21 cellular contexts compared by ENCODE assay signal in the genomic region with DNA sequence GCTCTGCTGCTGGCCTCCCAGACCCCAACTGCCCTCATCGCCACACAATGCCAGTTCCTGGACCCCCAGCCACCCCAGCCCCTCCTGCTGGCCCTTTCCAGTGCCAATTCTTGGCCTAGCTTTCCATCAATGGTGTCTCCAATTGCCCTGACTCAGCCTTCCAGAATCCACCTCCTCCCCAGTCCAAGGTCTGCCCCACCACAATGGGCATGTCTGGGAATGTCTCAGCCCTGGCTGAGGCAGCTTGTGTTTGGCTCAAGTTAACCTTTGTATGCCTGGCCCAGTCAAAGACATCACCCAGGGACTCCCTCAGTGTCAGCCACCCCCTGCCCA. TPM values are rescaled to one million over a fixed set of nuclear protein-coding genes. Genes with fewer than 3 reads are reported as not detected.
DNase-seq lines count a peak whose midpoint lies in the region; ATAC-seq, FAIRE-seq and TF ChIP-seq lines count a peak whose summit lies in the region.
"Had no signal": no experiment of that assay in that cellular context is flagged by ENCODE, and none has a peak within 500 bp of the region (broad histone marks: within the 10 kb centered on the region; RNA-seq: fewer than 3 reads in every experiment).

No MANE protein-coding gene starts in this region.

- no peak overlapping the region for H3K4me3 Mint-ChIP-seq in MCF 10A (ENCODE audit: unreplicated experiment)
- H3K4me3 Mint-ChIP-seq in naive thymus-derived CD4-positive, alpha-beta T cell = no peak overlapping the region
- H3K4me3 Mint-ChIP-seq: activated naive CD4-positive, alpha-beta T cell treated with anti-CD3 and anti-CD28 coated beads for 36 hours; CD4-positive, CD25-positive, alpha-beta regulatory T cell had no signal

- WGBS in small intestine, 3 donors = 77 to 96% (median 80%) methylated on average over 1 of the region's 1 CpG

- TF ChIP-seq CTCF in MCF 10A (IDR thresholded peaks at IDR 0.05; ENCODE audit: unreplicated experiment) (no peak), breast epithelium (IDR thresholded peaks at IDR 0.05) (no peak)

- POLR2A ChIA-PET in MCF 10A (lab: Yijun Ruan, JAX) = interaction anchor here (2.5 kb wide), 1 partner anchor 16 kb away, joined by 17 read pairs; the partner anchor contains the start of gene ALDH4A1
- POLR2A ChIA-PET in naive thymus-derived CD4-positive, alpha-beta T cell (lab: Charles Lee) = no interaction called here

- peaks cover 6% of the 10 kb centered on the region for H3K36me3 Mint-ChIP-seq in MCF 10A (ENCODE audit: insufficient read depth, unreplicated experiment)
- no peaks in the 10 kb centered on the region for H3K36me3 Mint-ChIP-seq in naive thymus-derived CD4-positive, alpha-beta T cell

- peaks cover 5% of the 10 kb centered on the region for H3K4me1 Mint-ChIP-seq in MCF 10A (ENCODE audit: insufficient read depth, unreplicated experiment)
- no peaks in the 10 kb centered on the region for H3K4me1 Mint-ChIP-seq in naive thymus-derived CD4-positive, alpha-beta T cell

- no peak for ATAC-seq in GM21529 (IDR thresholded peaks at IDR 0.05; ENCODE audit: unreplicated experiment)
- ATAC-seq in naive thymus-derived CD4-positive, alpha-beta T cell = no peak
- ATAC-seq: activated CD4-positive, CD25-positive, alpha-beta regulatory T cell treated with anti-CD3 and anti-CD28 coated beads, Interleukin-2, amount 50 U/mL, for 24 hours; left lobe of liver had no signal

- no peaks in the 10 kb centered on the region for H3K4me1 ChIP-seq in breast epithelium
- H3K4me1 ChIP-seq in small intestine (ENCODE audit: control insufficient read depth in 2 of 2, insufficient read depth in 1 of 2, low read depth in 1 of 2, low read length in 1 of 2) = no peaks in the 10 kb centered on the region
- no peaks in the 10 kb centered on the region for H3K4me1 ChIP-seq in naive thymus-derived CD4-positive, alpha-beta T cell (ENCODE audit: control insufficient read depth in 2 of 2, insufficient read depth in 2 of 2, low read length in 2 of 2)

- H3K9me3 ChIP-seq in breast epithelium (no peaks in the 10 kb centered on the region), small intestine (ENCODE audit: control insufficient read depth, low read depth) (no peaks in the 10 kb centered on the region)
- H3K9me3 ChIP-seq in naive thymus-derived CD4-positive, alpha-beta T cell (ENCODE audit: control insufficient read depth in 2 of 3, low read length in 3 of 3) = no peaks in the 10 kb centered on the region

- H3K27ac ChIP-seq in breast epithelium (no peak overlapping the region), small intestine (ENCODE audit: low read depth in 1 of 2, low read length in 1 of 2) (no peak overlapping the region)
- no peak overlapping the region for H3K27ac ChIP-seq in naive thymus-derived CD4-positive, alpha-beta T cell (ENCODE audit: low read depth, low read length)
- H3K27ac ChIP-seq: 22Rv1, PC-9 had no signal

- BruUV-seq in MCF 10A (replicated peaks; lab: Mats Ljungman, UMichigan) = no TSS peak

- no peaks in the 10 kb centered on the region for H3K27me3 ChIP-seq in breast epithelium
- H3K27me3 ChIP-seq in small intestine (ENCODE audit: control insufficient read depth in 2 of 2, insufficient read depth in 2 of 2, low read length in 2 of 2) = no peaks in the 10 kb centered on the region
- H3K27me3 ChIP-seq in naive thymus-derived CD4-positive, alpha-beta T cell (ENCODE audit: control insufficient read depth in 2 of 2, insufficient read depth in 2 of 2, low read length in 2 of 2) = no peaks in the 10 kb centered on the region

- H3K9me3 Mint-ChIP-seq in MCF 10A (ENCODE audit: unreplicated experiment) = no peaks in the 10 kb centered on the region
- H3K9me3 Mint-ChIP-seq in naive thymus-derived CD4-positive, alpha-beta T cell = no peaks in the 10 kb centered on the region
- H3K9me3 Mint-ChIP-seq: activated naive CD4-positive, alpha-beta T cell treated with anti-CD3 and anti-CD28 coated beads for 36 hours; CD4-positive, CD25-positive, alpha-beta regulatory T cell had no signal

- CTCF ChIA-PET in MCF 10A (lab: Yijun Ruan, JAX) = interaction anchor here (0.7 to 5.7 kb wide), 6 partner anchors 12 to 210 kb away, joined by 3 to 34 read pairs (median 7); no protein-coding TSS in a partner anchor
- CTCF ChIA-PET in naive thymus-derived CD4-positive, alpha-beta T cell (lab: Charles Lee) = no interaction called here

- H3K4me3 ChIP-seq in breast epithelium = no peak overlapping the region
- H3K4me3 ChIP-seq in small intestine (ENCODE audit: low read depth in 1 of 2, low read length in 2 of 2) = no peak overlapping the region
- no peak overlapping the region for H3K4me3 ChIP-seq in naive thymus-derived CD4-positive, alpha-beta T cell (ENCODE audit: low read length)
- H3K4me3 ChIP-seq: PC-9 had no signal

- H3K36me3 ChIP-seq in breast epithelium (no peaks in the 10 kb centered on the region), small intestine (ENCODE audit: control insufficient read depth in 2 of 2, insufficient read depth in 2 of 2, low read length in 2 of 2) (no peaks in the 10 kb centered on the region)
- H3K36me3 ChIP-seq in naive thymus-derived CD4-positive, alpha-beta T cell (ENCODE audit: control insufficient read depth in 2 of 3, insufficient read depth in 3 of 3, low read length in 3 of 3) = peaks cover 0 to 7% (median 0%) of the 10 kb centered on the region in 3 experiments

- no peaks in the 10 kb centered on the region for H3K27me3 Mint-ChIP-seq in MCF 10A (ENCODE audit: insufficient read depth, unreplicated experiment)
- H3K27me3 Mint-ChIP-seq in naive thymus-derived CD4-positive, alpha-beta T cell = no peaks in the 10 kb centered on the region
- H3K27me3 Mint-ChIP-seq: CD4-positive, CD25-positive, alpha-beta regulatory T cell; progenitor cell of endocrine pancreas had no signal

- intact Hi-C loops in MCF 10A (cut with micrococcal nuclease) (no loop called here), breast epithelium (cut with DNase I; ENCODE audit: low total_unique reads) (no loop called here)
- intact Hi-C loops in naive thymus-derived CD4-positive, alpha-beta T cell (cut with micrococcal nuclease) = no loop called here

- DNase-seq in MCF 10A (ENCODE audit: unreplicated experiment) (peak; percentile 48), breast epithelium (ENCODE audit: low spot score in 2 of 2) (no peak), astrocyte of the hippocampus (ENCODE audit: low read depth, low spot score) (peak; percentile 92), islet precursor cell (peak; percentile 72), small intestine (peak; percentile 65), GM12891 (ENCODE audit: insufficient read length, low spot score) (no peak)
- no peak for DNase-seq in naive thymus-derived CD4-positive, alpha-beta T cell
- DNase-seq: activated naive CD4-positive, alpha-beta T cell treated with anti-CD3 and anti-CD28 coated beads for 36 hours; CD4-positive, CD25-positive, alpha-beta regulatory T cell; DND-41; NCI-H1930; NCI-H526 treated with DMSO at 0.1 percent for 48 hours; PC-9; T-helper 1 cell had no signal

- no peak overlapping the region for H3K27ac Mint-ChIP-seq in MCF 10A (ENCODE audit: low read depth, unreplicated experiment)
- no peak overlapping the region for H3K27ac Mint-ChIP-seq in naive thymus-derived CD4-positive, alpha-beta T cell
- H3K27ac Mint-ChIP-seq: activated naive CD4-positive, alpha-beta T cell treated with anti-CD3 and anti-CD28 coated beads for 36 hours; CD4-positive, CD25-positive, alpha-beta regulatory T cell; progenitor cell of endocrine pancreas had no signal

- no peak for TF ChIP-seq POLR2A in breast epithelium (IDR thresholded peaks at IDR 0.05)
- TF ChIP-seq POLR2A in GM12891 (IDR thresholded peaks at IDR 0.05; ENCODE audit: low read depth, low read length) = no peak

- FAIRE-seq in small intestine (lab: Jason Lieb, UNC) (no peak), GM12891 (lab: Jason Lieb, UNC) (no peak)

TF ChIP-seq in GM12891, 5 proteins besides CTCF, POLR2A, EP300 and RAD21:
- no peak for TF ChIP-seq POU2F2 (IDR thresholded peaks at IDR 0.05; ENCODE audit: low read depth, low read length)
- no peak for TF ChIP-seq SPI1 (IDR thresholded peaks at IDR 0.05; ENCODE audit: low read depth, low read length)
- no peak for TF ChIP-seq TAF1 (IDR thresholded peaks at IDR 0.05; ENCODE audit: low read depth, low read length)
- TF ChIP-seq POLR2AphosphoS5 (IDR thresholded peaks at IDR 0.05; ENCODE audit: low read depth, low read length) = no peak
- no peak for TF ChIP-seq PAX5 (IDR thresholded peaks at IDR 0.05; ENCODE audit: insufficient read depth, low read length, severe bottlenecking)
TF ChIP-seq in GM12891: peak in this region for 0.

RNA-seq across cellular contexts. Expression of gene ALDH4A1, which starts 16.4 kb away (rescaled TPM):
- total RNA-seq in MCF 10A (2022) (5.7 and 6.3 TPM in 2 replicates), breast epithelium (10 to 100 TPM; 15.7 to 81.0 (median 23.7) TPM)
- polyA plus RNA-seq in small intestine = 1 to 10 TPM in 1 of 3 donors, under 1 TPM in 2; 0.22 to 6.3 (median 0.81) TPM
- polyA plus RNA-seq in GM12891 (2012; ENCODE audit: low read depth, missing spikeins) = 8.5 TPM
- 1 to 10 TPM; 1.3 to 3.2 (median 1.6) TPM for total RNA-seq in naive thymus-derived CD4-positive, alpha-beta T cell
- polyA plus RNA-seq in naive thymus-derived CD4-positive, alpha-beta T cell = 1 to 10 TPM in 1 of 2 donors, under 1 TPM in 1; 0.94 to 1.3 TPM

RNA-seq across cellular contexts. Expression of gene TAS1R2, which starts 26.5 kb away (rescaled TPM):
- not detected in 2 replicates for total RNA-seq in MCF 10A (2022)
- total RNA-seq in breast epithelium = not detected
- polyA plus RNA-seq in small intestine = not detected
- not detected for polyA plus RNA-seq in GM12891 (2012; ENCODE audit: low read depth, missing spikeins)
- total RNA-seq in naive thymus-derived CD4-positive, alpha-beta T cell = not detected
- polyA plus RNA-seq in naive thymus-derived CD4-positive, alpha-beta T cell = not detected
- total RNA-seq: activated naive CD4-positive, alpha-beta T cell treated with anti-CD3 and anti-CD28 coated beads for 36 hours; cardiac septum; CD4-positive, CD25-positive, alpha-beta regulatory T cell; left lobe of liver; PC-9; progenitor cell of endocrine pancreas; subcutaneous adipose tissue had no signal
- polyA plus RNA-seq: CD4-positive, CD25-positive, alpha-beta regulatory T cell had no signal

Comparison
In these comparisons a context has a peak if more than half of its experiments do, and no peak if none do; other contexts are left out.
1. DNase-seq: peak in MCF 10A (single experiment), astrocyte of the hippocampus (single experiment), islet precursor cell (single experiment) and small intestine (single experiment); none in breast epithelium (0 of 2), GM12891 (single experiment) and naive thymus-derived CD4-positive, alpha-beta T cell (0 of 9).